ENCODE assay signal across 24 cellular contexts in the genomic region with DNA sequence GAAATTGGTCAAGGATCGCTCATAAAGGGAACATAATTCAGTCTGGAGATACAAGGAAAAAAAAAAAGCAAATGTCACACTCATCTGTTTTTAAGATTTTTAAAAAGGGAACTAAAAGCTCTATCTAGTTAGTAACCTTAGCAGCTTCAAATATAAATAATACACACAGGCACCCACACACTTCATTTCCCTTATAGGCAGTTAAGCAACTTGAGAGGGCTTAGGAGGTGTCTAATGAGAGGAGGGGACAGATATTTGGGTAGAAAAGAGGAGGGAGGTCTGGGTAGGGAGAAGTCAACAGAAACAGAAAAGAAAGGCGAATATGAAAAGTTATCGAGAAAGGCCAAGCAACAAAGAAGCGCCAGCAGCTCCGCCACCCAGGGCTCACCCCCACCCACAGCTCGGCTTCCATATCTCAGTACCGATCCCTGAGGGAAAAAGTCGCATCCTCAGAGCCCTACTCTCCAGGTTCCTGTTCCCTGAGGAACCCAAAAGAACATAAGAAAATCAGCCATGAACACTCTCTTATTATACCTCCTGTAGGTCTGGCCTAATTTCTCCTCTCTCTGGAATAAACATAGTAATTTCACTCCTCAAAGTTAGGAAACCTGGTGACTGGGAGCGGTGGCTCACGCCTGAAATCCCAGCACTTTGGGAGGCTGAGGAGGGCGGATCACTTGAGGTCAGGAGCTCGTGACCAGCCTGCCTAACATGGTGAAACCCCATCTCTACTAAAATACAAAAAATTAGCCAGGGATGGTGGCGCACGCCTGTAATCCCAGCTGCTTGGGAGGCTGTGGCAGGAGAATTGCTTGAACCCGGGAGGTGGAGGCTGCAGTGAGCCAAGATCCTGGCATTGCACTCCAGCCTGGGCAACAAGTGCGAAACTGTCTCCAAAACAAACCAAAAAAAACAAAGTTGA.
DNase-seq lines count a peak whose midpoint lies in the region; ATAC-seq and TF ChIP-seq lines count a peak whose summit lies in the region.
"Had no signal": no experiment of that assay in that cellular context is flagged by ENCODE, and none has a peak within 500 bp of the region (broad histone marks: within the 10 kb centered on the region; RNA-seq: fewer than 3 reads in every experiment).

No MANE protein-coding gene starts in this region.

- no peak overlapping the region for H3K4me2 ChIP-seq in trophoblast cell (ENCODE audit: low read length)

- H3K4ac ChIP-seq in trophoblast cell (ENCODE audit: low read depth, low read length): no peak overlapping the region

- H3K9me3 Mint-ChIP-seq in activated T-cell treated with anti-CD3 and anti-CD28 coated beads, Interleukin-2, amount 50 U/mL, for 72 hours: no peaks in the 10 kb centered on the region
- H3K9me3 Mint-ChIP-seq: CD4-positive, CD25-positive, alpha-beta regulatory T cell had no signal

- peaks cover 3% of the 10 kb centered on the region for H3K79me2 ChIP-seq in trophoblast cell (ENCODE audit: control insufficient read depth, insufficient read depth, low read length, poor library complexity)
- H3K79me2 ChIP-seq: parathyroid adenoma had no signal

- no peak overlapping the region for H3K4me3 Mint-ChIP-seq in activated T-cell treated with anti-CD3 and anti-CD28 coated beads, Interleukin-2, amount 50 U/mL, for 72 hours
- H3K4me3 Mint-ChIP-seq: CD4-positive, CD25-positive, alpha-beta regulatory T cell had no signal

- H4K12ac ChIP-seq in trophoblast cell (ENCODE audit: low read depth, low read length): no peak overlapping the region

- peak; percentile 36 for ATAC-seq in aorta (ENCODE audit: low FRiP score)
- no peak for ATAC-seq in activated T-cell treated with anti-CD3 and anti-CD28 coated beads, Interleukin-2, amount 50 U/mL, for 72 hours (replicated peaks in 1 of 2)
- ATAC-seq: K562, mucosa of descending colon, PC-3 had no signal

- TF ChIP-seq CTCF in left ventricle myocardium inferior (IDR thresholded peaks at IDR 0.05; ENCODE audit: borderline replicate concordance): no peak

- H3K36me3 Mint-ChIP-seq in activated T-cell treated with anti-CD3 and anti-CD28 coated beads, Interleukin-2, amount 50 U/mL, for 72 hours (ENCODE audit: insufficient read depth in 2 of 2): no peaks in the 10 kb centered on the region
- H3K36me3 Mint-ChIP-seq: CD4-positive, CD25-positive, alpha-beta regulatory T cell had no signal

- no peak overlapping the region for H3K27ac Mint-ChIP-seq in activated T-cell treated with anti-CD3 and anti-CD28 coated beads, Interleukin-2, amount 50 U/mL, for 72 hours
- H3K27ac Mint-ChIP-seq: CD4-positive, CD25-positive, alpha-beta regulatory T cell had no signal

- H3K27me3 ChIP-seq in left ventricle myocardium inferior (ENCODE audit: low read depth) (no peaks in the 10 kb centered on the region), trophoblast cell (ENCODE audit: insufficient read depth, low read length) (no peaks in the 10 kb centered on the region), aorta (ENCODE audit: control insufficient read depth in 1 of 2, insufficient read depth in 2 of 2, low read length in 1 of 2) (no peaks in the 10 kb centered on the region)

- no peak overlapping the region for H4K91ac ChIP-seq in trophoblast cell (ENCODE audit: low read depth, low read length)

- no peak overlapping the region for H4K8ac ChIP-seq in trophoblast cell (ENCODE audit: low read depth, low read length)

- H2AFZ ChIP-seq in trophoblast cell (ENCODE audit: insufficient read depth, low read length, poor library complexity): no peak overlapping the region
- H2AFZ ChIP-seq: parathyroid adenoma had no signal

- peaks cover 63% of the 10 kb centered on the region for H3K4me1 ChIP-seq in left ventricle myocardium inferior
- H3K4me1 ChIP-seq in trophoblast cell (ENCODE audit: control insufficient read depth in 1 of 2, insufficient read depth in 2 of 2, low read length in 2 of 2): peaks cover 24 to 26% of the 10 kb centered on the region in 2 experiments
- H3K4me1 ChIP-seq in aorta (ENCODE audit: control insufficient read depth in 1 of 2, insufficient read depth in 2 of 2, low read length in 2 of 2): no peaks in the 10 kb centered on the region
- H3K4me1 ChIP-seq: parathyroid adenoma had no signal

- no peak overlapping the region for H2BK120ac ChIP-seq in trophoblast cell (ENCODE audit: insufficient read depth, low read length, poor library complexity)

- H3K27ac ChIP-seq in left ventricle myocardium inferior (replicated peaks) (peak overlapping the region; percentile 52), trophoblast cell (ENCODE audit: low read depth, low read length) (no peak overlapping the region), aorta (ENCODE audit: low read depth in 1 of 2, low read length in 2 of 2) (no peak overlapping the region)
- H3K27ac ChIP-seq: parathyroid adenoma, WERI-Rb-1 had no signal

- no peak overlapping the region for H3K9ac ChIP-seq in trophoblast cell (ENCODE audit: low read length)
- H3K9ac ChIP-seq: parathyroid adenoma had no signal

- H2AK5ac ChIP-seq in trophoblast cell (ENCODE audit: low read length): no peak overlapping the region

- H3K23ac ChIP-seq in trophoblast cell (ENCODE audit: low read length): no peak overlapping the region

- H3K14ac ChIP-seq in trophoblast cell (ENCODE audit: low read length): no peak overlapping the region

- intact Hi-C loops in left ventricle myocardium inferior (cut with micrococcal nuclease): no loop called here
- intact Hi-C loops in aorta (cut with DNase I): no loop called here

- H3K18ac ChIP-seq in trophoblast cell (ENCODE audit: low read length): no peak overlapping the region

- no peak overlapping the region for H2BK5ac ChIP-seq in trophoblast cell (ENCODE audit: low read depth, low read length, poor library complexity)

- H3K4me3 ChIP-seq in left ventricle myocardium inferior (no peak overlapping the region), trophoblast cell (ENCODE audit: low read depth, low read length) (no peak overlapping the region), aorta (ENCODE audit: low read length in 2 of 2) (no peak overlapping the region)
- H3K4me3 ChIP-seq: coronary artery, K562, mucosa of descending colon had no signal

- no peaks in the 10 kb centered on the region for H3K27me3 Mint-ChIP-seq in activated T-cell treated with anti-CD3 and anti-CD28 coated beads, Interleukin-2, amount 50 U/mL, for 72 hours (ENCODE audit: low read depth)
- H3K27me3 Mint-ChIP-seq: CD4-positive, CD25-positive, alpha-beta regulatory T cell had no signal

- H3K79me1 ChIP-seq in trophoblast cell (ENCODE audit: low read length): peaks cover 15% of the 10 kb centered on the region

- peaks cover 6% of the 10 kb centered on the region for H3K4me1 Mint-ChIP-seq in activated T-cell treated with anti-CD3 and anti-CD28 coated beads, Interleukin-2, amount 50 U/mL, for 72 hours (ENCODE audit: low read depth)
- H3K4me1 Mint-ChIP-seq: CD4-positive, CD25-positive, alpha-beta regulatory T cell had no signal

- H3K9me3 ChIP-seq in left ventricle myocardium inferior (replicated peaks) (no peaks in the 10 kb centered on the region), trophoblast cell (ENCODE audit: insufficient read depth, low read depth, low read length) (no peaks in the 10 kb centered on the region), aorta (ENCODE audit: control insufficient read depth, low read length) (no peaks in the 10 kb centered on the region)
- H3K9me3 ChIP-seq: mucosa of descending colon had no signal

- WGBS in trophoblast cell (ENCODE audit: extremely low coverage, insufficient coverage, insufficient read length): no CpG with 5 or more reads among the region's 16 CpGs
- WGBS in aorta, 2 donors: 87 to 91% methylated on average over 16 of the region's 16 CpGs

- peak; percentile 13 to 51 for DNase-seq in NOMO-1 (lab: John Stamatoyannopoulos, UW; ENCODE audit: unreplicated experiment in 2 of 2)
- DNase-seq in NOMO-1 treated with dmso at 0.1 percent for 144 hours (lab: John Stamatoyannopoulos, UW; ENCODE audit: unreplicated experiment): no peak
- DNase-seq in left ventricle myocardium inferior: no peak
- peak in 1 of 2 donors; percentile 55 for DNase-seq in trophoblast cell
- no peak for DNase-seq in aorta
- DNase-seq in GF-D8 (lab: John Stamatoyannopoulos, UW): no peak
- DNase-seq in activated T-cell treated with anti-CD3 and anti-CD28 coated beads, Interleukin-2, amount 50 U/mL, for 72 hours: no peak
- DNase-seq in GDM1 (lab: John Stamatoyannopoulos, UW): no peak
- DNase-seq: 8988T; activated gamma-delta T cell; amygdala; CD4-positive, CD25-positive, alpha-beta regulatory T cell; DMS79; glutamatergic neuron; kidney; mucosa of descending colon; NCI-H1436; NCI-H345; PC-3; stimulated activated CD4-positive, alpha-beta T cell treated with anti-CD3 and anti-CD28 coated beads, Interleukin-15, amount 100 ng/mL, for 24 hours; WERI-Rb-1 had no signal

- H2BK12ac ChIP-seq in trophoblast cell (ENCODE audit: low read length): peak overlapping the region; percentile 27

- H3K36me3 ChIP-seq in left ventricle myocardium inferior (no peaks in the 10 kb centered on the region), trophoblast cell (ENCODE audit: control insufficient read depth in 1 of 2, insufficient read depth in 2 of 2, low read length in 2 of 2) (no peaks in the 10 kb centered on the region), aorta (ENCODE audit: control insufficient read depth in 1 of 2, insufficient read depth in 2 of 2, low read length in 1 of 2) (no peaks in the 10 kb centered on the region)
- H3K36me3 ChIP-seq: WERI-Rb-1 had no signal

Comparison
In these comparisons a context has a peak if more than half of its experiments do, and no peak if none do; other contexts are left out.
1. DNase-seq: peak in NOMO-1 (2 of 2); none in NOMO-1 treated with dmso at 0.1 percent for 144 hours (single experiment), left ventricle myocardium inferior (single experiment), aorta (0 of 2), GF-D8 (single experiment), activated T-cell treated with anti-CD3 and anti-CD28 coated beads, Interleukin-2, amount 50 U/mL, for 72 hours (0 of 2) and GDM1 (single experiment).